12 cellular contexts compared by ENCODE assay signal in the genomic region with DNA sequence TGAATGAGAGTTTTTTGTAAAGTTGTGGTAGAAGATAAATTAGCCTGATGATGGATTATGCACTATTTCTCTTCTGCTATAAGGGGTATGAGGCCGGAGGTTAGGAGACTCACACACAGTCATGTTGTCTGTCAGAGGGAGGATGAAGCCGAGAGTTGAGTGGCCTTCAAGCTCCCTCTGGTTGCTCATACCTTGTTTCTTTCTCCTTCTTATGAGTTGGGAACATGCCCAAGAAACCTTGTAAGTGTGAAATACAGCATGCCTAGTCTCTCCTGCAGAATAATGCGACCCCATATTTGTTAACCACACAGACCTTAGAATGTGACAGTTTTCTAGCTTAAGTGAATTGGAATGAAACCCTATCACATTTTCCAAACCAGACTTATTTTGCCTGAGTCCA.
DNase-seq lines count a peak whose midpoint lies in the region; ATAC-seq and TF ChIP-seq lines count a peak whose summit lies in the region.
"Had no signal": no experiment of that assay in that cellular context is flagged by ENCODE, and none has a peak within 500 bp of the region (broad histone marks: within the 10 kb centered on the region; RNA-seq: fewer than 3 reads in every experiment).

No MANE protein-coding gene starts in this region.

- H3K4me3 Mint-ChIP-seq in H9 (no peak overlapping the region), chondrocyte (ENCODE audit: unreplicated experiment) (no peak overlapping the region)
- H3K4me3 Mint-ChIP-seq: activated T-cell treated with anti-CD3 and anti-CD28 coated beads, Interleukin-2, amount 50 U/mL, for 4 hours had no signal

- ATAC-seq in lower lobe of right lung, result peak in 1 of 2 donors; percentile 23
- no peak for ATAC-seq in GM21381 (IDR thresholded peaks at IDR 0.05; ENCODE audit: unreplicated experiment)
- no peak for ATAC-seq in HG03432 (IDR thresholded peaks at IDR 0.05; ENCODE audit: unreplicated experiment)
- ATAC-seq: activated CD4-positive, CD25-positive, alpha-beta regulatory T cell treated with anti-CD3 and anti-CD28 coated beads, Interleukin-2, amount 50 U/mL, for 24 hours; activated T-cell treated with anti-CD3 and anti-CD28 coated beads, Interleukin-2, amount 50 U/mL, for 4 hours had no signal

- no CpG with 5 or more reads among the region's 3 CpGs for WGBS in H9 (ENCODE audit: extremely low coverage, insufficient read length, low lambda C conversion rate)

- no peak overlapping the region for H3K56ac ChIP-seq in H9 (ENCODE audit: insufficient read length, low read depth, low read length)

- H3K36me3 Mint-ChIP-seq in H9 (ENCODE audit: insufficient read depth in 1 of 3, low read depth in 3 of 3) (no peaks in the 10 kb centered on the region; a peak in 1 of 7 replicates), chondrocyte (ENCODE audit: low read depth) (no peaks in the 10 kb centered on the region)

- no peak overlapping the region for H3K4me3 ChIP-seq in lower lobe of right lung
- H3K4me3 ChIP-seq: adrenal gland had no signal

- no peak for TF ChIP-seq CTCF in H9 (conservative IDR thresholded peaks at IDR 0.05)
- no peak for TF ChIP-seq CTCF in chondrocyte (IDR thresholded peaks at IDR 0.05)
- no peak for TF ChIP-seq CTCF in lower lobe of right lung (IDR thresholded peaks at IDR 0.05)

- no peaks in the 10 kb centered on the region for H3K36me3 ChIP-seq in lower lobe of right lung
- H3K36me3 ChIP-seq: adrenal gland had no signal

- no peak overlapping the region for H2BK5ac ChIP-seq in H9 (ENCODE audit: insufficient read length, low read length)

- H3K27me3 Mint-ChIP-seq in H9 (ENCODE audit: low read depth) (no peaks in the 10 kb centered on the region), chondrocyte (ENCODE audit: low read depth) (no peaks in the 10 kb centered on the region)

- H2BK20ac ChIP-seq in H9 (ENCODE audit: low read depth, low read length, poor library complexity, severe bottlenecking), result no peak overlapping the region

- no peak overlapping the region for H3K18ac ChIP-seq in H9 (ENCODE audit: insufficient read length, low read depth, low read length)

- no peak overlapping the region for H4K91ac ChIP-seq in H9 (ENCODE audit: insufficient read length, low read depth, low read length)

- H3K79me1 ChIP-seq in H9 (ENCODE audit: insufficient read depth, low read depth, low read length, poor library complexity, severe bottlenecking), result peaks cover 2% of the 10 kb centered on the region

- H2BK120ac ChIP-seq in H9 (ENCODE audit: low read depth, low read length, poor library complexity, severe bottlenecking), result no peak overlapping the region

- H3K9me3 ChIP-seq in H9 (ENCODE audit: control insufficient read depth, low read depth, low read length) (no peaks in the 10 kb centered on the region), lower lobe of right lung (no peaks in the 10 kb centered on the region)
- H3K9me3 ChIP-seq: adrenal gland had no signal

- no peak overlapping the region for H2AK5ac ChIP-seq in H9 (ENCODE audit: insufficient read length, low read length)

- H3K27me3 ChIP-seq in H9 (ENCODE audit: insufficient read depth, low read length), result no peaks in the 10 kb centered on the region
- no peaks in the 10 kb centered on the region for H3K27me3 ChIP-seq in lower lobe of right lung (ENCODE audit: low read depth)
- H3K27me3 ChIP-seq: adrenal gland had no signal

- DNase-seq in H9, result no peak
- DNase-seq in chondrocyte (ENCODE audit: low spot score), result no peak
- DNase-seq in lower lobe of right lung, result no peak
- peak; percentile 47 for DNase-seq in superior temporal gyrus (ENCODE audit: extremely low spot score)
- DNase-seq in activated CD8-positive, alpha-beta memory T cell treated with anti-CD3 and anti-CD28 coated beads for 24 hours, result no peak
- no peak for DNase-seq in AML-193 (lab: John Stamatoyannopoulos, UW)
- DNase-seq: activated T-cell treated with anti-CD3 and anti-CD28 coated beads, Interleukin-2, amount 50 U/mL, for 4 hours; H7 had no signal

- H3K79me2 ChIP-seq in H9 (ENCODE audit: insufficient read depth, low read length), result peaks cover 7% of the 10 kb centered on the region; the same call in 1 of the 2 replicates

- no peak overlapping the region for H3K9ac ChIP-seq in H9 (ENCODE audit: extremely low read depth, insufficient read length, low read length)

- H4K20me1 ChIP-seq in H9 (ENCODE audit: control insufficient read depth, insufficient read depth, insufficient read length), result no peaks in the 10 kb centered on the region

- H3K27ac Mint-ChIP-seq in H9 (peak overlapping the region in 2 of 3 experiments; percentile 2 to 68; a peak in 3 of 7 replicates), chondrocyte (ENCODE audit: unreplicated experiment) (peak overlapping the region; percentile 93)

- H3K14ac ChIP-seq in H9 (ENCODE audit: insufficient read depth, low read length), result no peak overlapping the region

- no peak overlapping the region for H3K4ac ChIP-seq in H9 (ENCODE audit: low read depth, low read length)

- H3K23me2 ChIP-seq in H9 (ENCODE audit: insufficient read length, low read depth, low read length, poor library complexity, severe bottlenecking), result no peaks in the 10 kb centered on the region

- no peak overlapping the region for H4K8ac ChIP-seq in H9 (replicated peaks; ENCODE audit: insufficient read length, low read depth, low read length)

- H3K4me2 ChIP-seq in H9 (ENCODE audit: insufficient read depth, insufficient read length, low read length), result no peak overlapping the region

- peaks cover 21% of the 10 kb centered on the region for H3K4me1 ChIP-seq in H9 (ENCODE audit: insufficient read depth, low read length)
- peaks cover 26% of the 10 kb centered on the region for H3K4me1 ChIP-seq in lower lobe of right lung

- H4K5ac ChIP-seq in H9 (ENCODE audit: insufficient read length, low read depth, low read length), result no peak overlapping the region

- H2BK15ac ChIP-seq in H9 (ENCODE audit: low read depth, low read length), result no peak overlapping the region

- intact Hi-C loops in lower lobe of right lung (cut with DNase I), result no loop called here

- no peak overlapping the region for H2AFZ ChIP-seq in H9 (ENCODE audit: low read length)

- H3K27ac ChIP-seq in H9 (ENCODE audit: insufficient read length, low read depth, low read length), result no peak overlapping the region
- peak overlapping the region; percentile 34 for H3K27ac ChIP-seq in lower lobe of right lung

- H3K4me1 Mint-ChIP-seq in H9 (peaks cover 56 to 63% of the 10 kb centered on the region in 2 experiments), chondrocyte (ENCODE audit: low read depth) (peaks cover 48% of the 10 kb centered on the region)

- H2BK12ac ChIP-seq in H9 (ENCODE audit: insufficient read length, low read depth, low read length), result no peak overlapping the region

- H3K9me3 Mint-ChIP-seq in H9 (no peaks in the 10 kb centered on the region), chondrocyte (ENCODE audit: low read depth) (no peaks in the 10 kb centered on the region)

- no peak overlapping the region for H3T11ph ChIP-seq in H9 (ENCODE audit: low read length)

- no peak overlapping the region for H3K23ac ChIP-seq in H9 (ENCODE audit: insufficient read length, low read depth, low read length)
